In genomic region chr10:77111611-77112550, GRCh38 we compare ENCODE assay signal across 8 cellular contexts.
DNase-seq lines count a peak whose midpoint lies in the region; ATAC-seq and TF ChIP-seq lines count a peak whose summit lies in the region.

No MANE protein-coding gene starts in this region.

- H3K9me3 ChIP-seq in osteoblast (ENCODE audit: low read depth, low read length), result no peaks in the 10 kb centered on the region

- H3K4me1 ChIP-seq in osteoblast (ENCODE audit: insufficient read depth, low read length), result peaks cover 11% of the 10 kb centered on the region

- H3K36me3 ChIP-seq in osteoblast (ENCODE audit: insufficient read depth, low read length), result no peaks in the 10 kb centered on the region

- no peaks in the 10 kb centered on the region for H3K27me3 ChIP-seq in osteoblast (ENCODE audit: insufficient read depth, low read length)

- H3K79me2 ChIP-seq in osteoblast (ENCODE audit: insufficient read depth, low read length), result no peaks in the 10 kb centered on the region

- H3K4me2 ChIP-seq in osteoblast (ENCODE audit: insufficient read depth, low read length), result peak overlapping the region; percentile 38

- peak; percentile 80 for DNase-seq in AG20443 (ENCODE audit: low spot score)
- peak; percentile 41 for DNase-seq in HuH-7.5 (ENCODE audit: low spot score)
- DNase-seq in SKM-1 treated with dmso at 0.1 percent for 144 hours (lab: John Stamatoyannopoulos, UW; ENCODE audit: unreplicated experiment), result peak; percentile 15
- DNase-seq in fibroblast of the conjunctiva (ENCODE audit: low read depth), result peak; percentile 63
- DNase-seq in osteoblast (ENCODE audit: insufficient read length, low spot score, missing footprints), result peak; percentile 80

- H3K27ac ChIP-seq in osteoblast (ENCODE audit: low read depth, low read length), result peak overlapping the region; percentile 68

- H3K4me3 ChIP-seq in GM12875 (ENCODE audit: low read depth, low read length) (no peak overlapping the region), osteoblast (ENCODE audit: insufficient read depth, low read length) (no peak overlapping the region)

- no peak for ATAC-seq in GM18873 (IDR thresholded peaks at IDR 0.05; ENCODE audit: low FRiP score, unreplicated experiment)
- no peak for ATAC-seq in HG03469 (IDR thresholded peaks at IDR 0.05; ENCODE audit: unreplicated experiment)

- H4K20me1 ChIP-seq in osteoblast (ENCODE audit: insufficient read depth, low read length), result no peaks in the 10 kb centered on the region

- TF ChIP-seq CTCF in GM12875 (IDR thresholded peaks at IDR 0.05; ENCODE audit: borderline replicate concordance, insufficient read depth, low read depth, low read length) (peak; percentile 68), osteoblast (IDR thresholded peaks at IDR 0.05; ENCODE audit: extremely low read depth, low read depth, low read length) (peak; percentile 87)

- peak overlapping the region; percentile 16 for H2AFZ ChIP-seq in osteoblast (ENCODE audit: low read length)

Comparison
In these comparisons a context has a peak if more than half of its experiments do, and no peak if none do; other contexts are left out.
1. DNase-seq: peak in every context shown above with its lines; median percentile 80 in AG20443; 80 in osteoblast; 63 in fibroblast of the conjunctiva; 41 in HuH-7.5; 15 in SKM-1 treated with dmso at 0.1 percent for 144 hours.